Comparison of ENCODE assay signal across 15 cellular contexts in genomic region chr4:109496875-109497274, GRCh38.
DNase-seq lines count a peak whose midpoint lies in the region; ATAC-seq and TF ChIP-seq lines count a peak whose summit lies in the region.
"Had no signal": no experiment of that assay in that cellular context is flagged by ENCODE, and none has a peak within 500 bp of the region (broad histone marks: within the 10 kb centered on the region; RNA-seq: fewer than 3 reads in every experiment).

No MANE protein-coding gene starts in this region.

- no peak overlapping the region for H3K9ac ChIP-seq in trophoblast cell (ENCODE audit: low read length)

- H3K27me3 ChIP-seq in CD4-positive, alpha-beta T cell (ENCODE audit: control insufficient read depth, insufficient read depth, low read length), result no peaks in the 10 kb centered on the region
- H3K27me3 ChIP-seq in trophoblast cell (ENCODE audit: insufficient read depth, low read length) (no peaks in the 10 kb centered on the region), transverse colon (no peaks in the 10 kb centered on the region)
- H3K27me3 ChIP-seq: BE2C had no signal

- no peaks in the 10 kb centered on the region for H3K27me3 Mint-ChIP-seq in CD4-positive, alpha-beta T cell
- no peaks in the 10 kb centered on the region for H3K27me3 Mint-ChIP-seq in T-helper 17 cell
- H3K27me3 Mint-ChIP-seq in stimulated activated memory B cell treated with anti-CD40 and anti-IgM and Interleukin-4, amounts not matched to agents 10 μg/mL and 1 μg/mL and 100 μg/mL, for 72 hours, result no peaks in the 10 kb centered on the region
- H3K27me3 Mint-ChIP-seq: CD8-positive, alpha-beta memory T cell had no signal

- no peaks in the 10 kb centered on the region for H3K79me2 ChIP-seq in trophoblast cell (ENCODE audit: control insufficient read depth, insufficient read depth, low read length, poor library complexity)

- H2BK5ac ChIP-seq in trophoblast cell (ENCODE audit: low read depth, low read length, poor library complexity), result no peak overlapping the region

- no CpG with 5 or more reads among the region's 2 CpGs for WGBS in trophoblast cell (ENCODE audit: extremely low coverage, insufficient coverage, insufficient read length)
- 83 to 92% methylated on average over 2 of the region's 2 CpGs for WGBS in transverse colon (ENCODE audit: low coverage in 1 of 2), 2 donors

- peaks cover 88% of the 10 kb centered on the region for H3K36me3 Mint-ChIP-seq in CD4-positive, alpha-beta T cell (ENCODE audit: low read depth)
- H3K36me3 Mint-ChIP-seq in T-helper 17 cell (ENCODE audit: low read depth), result peaks cover under 1% of the 10 kb centered on the region
- peaks cover 47% of the 10 kb centered on the region for H3K36me3 Mint-ChIP-seq in stimulated activated memory B cell treated with anti-CD40 and anti-IgM and Interleukin-4, amounts not matched to agents 10 μg/mL and 1 μg/mL and 100 μg/mL, for 72 hours

- H3K4me3 Mint-ChIP-seq in CD4-positive, alpha-beta T cell, result no peak overlapping the region
- no peak overlapping the region for H3K4me3 Mint-ChIP-seq in T-helper 17 cell
- no peak overlapping the region for H3K4me3 Mint-ChIP-seq in stimulated activated memory B cell treated with anti-CD40 and anti-IgM and Interleukin-4, amounts not matched to agents 10 μg/mL and 1 μg/mL and 100 μg/mL, for 72 hours
- H3K4me3 Mint-ChIP-seq: CD8-positive, alpha-beta memory T cell had no signal

- peak overlapping the region; percentile 52 for H3K27ac Mint-ChIP-seq in CD4-positive, alpha-beta T cell
- H3K27ac Mint-ChIP-seq in T-helper 17 cell, result peak overlapping the region; percentile 1
- peak overlapping the region; percentile 53 for H3K27ac Mint-ChIP-seq in stimulated activated memory B cell treated with anti-CD40 and anti-IgM and Interleukin-4, amounts not matched to agents 10 μg/mL and 1 μg/mL and 100 μg/mL, for 72 hours

- no peaks in the 10 kb centered on the region for H3K4me1 ChIP-seq in trophoblast cell (ENCODE audit: control insufficient read depth in 1 of 2, insufficient read depth in 2 of 2, low read length in 2 of 2)
- no peaks in the 10 kb centered on the region for H3K4me1 ChIP-seq in transverse colon
- H3K4me1 ChIP-seq: BE2C, Caco-2 had no signal

- in situ Hi-C loops in transverse colon (cut with MboI; ENCODE audit: low pct_ligation_motif_present in 1 of 4, low pct_unique_long_range_greater_than_20kb in 1 of 4, low sequenced_read_pairs in 3 of 4), result no loop called here

- no peak overlapping the region for H4K91ac ChIP-seq in trophoblast cell (ENCODE audit: low read depth, low read length)

- no peak overlapping the region for H4K8ac ChIP-seq in trophoblast cell (ENCODE audit: low read depth, low read length)

- CTCF ChIA-PET in CD4-positive, alpha-beta T cell (lab: Charles Lee), result no interaction called here

- no peak overlapping the region for H2BK12ac ChIP-seq in trophoblast cell (ENCODE audit: low read length)

- TF ChIP-seq EP300 in transverse colon (IDR thresholded peaks at IDR 0.05; ENCODE audit: low read depth), result no peak

- no peak overlapping the region for H4K12ac ChIP-seq in trophoblast cell (ENCODE audit: low read depth, low read length)

- DNase-seq in CD4-positive, alpha-beta T cell, result no peak
- DNase-seq in T-helper 17 cell (no peak), left lobe of liver (ENCODE audit: low spot score) (no peak), trophoblast cell (no peak), erythroblast (lab: John Stamatoyannopoulos, UW) (no peak), transverse colon (no peak)
- DNase-seq: BE2C; Caco-2; CD8-positive, alpha-beta memory T cell; DND-41; GF-D8; IMR-90 had no signal

- H2AK5ac ChIP-seq in trophoblast cell (ENCODE audit: low read length), result no peak overlapping the region

- H3K18ac ChIP-seq in trophoblast cell (ENCODE audit: low read length), result no peak overlapping the region

- H3K14ac ChIP-seq in trophoblast cell (ENCODE audit: low read length), result no peak overlapping the region

- no peak overlapping the region for H3K4ac ChIP-seq in trophoblast cell (ENCODE audit: low read depth, low read length)

- no peak overlapping the region for H2BK120ac ChIP-seq in trophoblast cell (ENCODE audit: insufficient read depth, low read length, poor library complexity)

- H3K23ac ChIP-seq in trophoblast cell (ENCODE audit: low read length), result no peak overlapping the region

- H3K36me3 ChIP-seq in trophoblast cell (ENCODE audit: control insufficient read depth in 1 of 2, insufficient read depth in 2 of 2, low read length in 2 of 2) (peaks cover 22 to 26% of the 10 kb centered on the region in 2 experiments), transverse colon (peaks cover 0 to 53% (median 15%) of the 10 kb centered on the region in 4 donors)

- H2AFZ ChIP-seq in trophoblast cell (ENCODE audit: insufficient read depth, low read length, poor library complexity), result no peak overlapping the region

- no peak for ATAC-seq in CD4-positive, alpha-beta T cell (ENCODE audit: poor library complexity)
- ATAC-seq in T-helper 17 cell (no peak), left lobe of liver (peak; percentile 28)
- ATAC-seq in stimulated activated memory B cell treated with anti-CD40 and anti-IgM and Interleukin-4, amounts not matched to agents 10 μg/mL and 1 μg/mL and 100 μg/mL, for 72 hours, result no peak
- ATAC-seq: HCT116 had no signal

- H3K79me1 ChIP-seq in trophoblast cell (ENCODE audit: low read length), result no peaks in the 10 kb centered on the region

- intact Hi-C loops in CD4-positive, alpha-beta T cell (cut with DNase I, micrococcal nuclease), result no loop called here
- intact Hi-C loops in transverse colon (cut with DNase I; ENCODE audit: low total_unique reads), result no loop called here

- TF ChIP-seq POLR2A in erythroblast (IDR thresholded peaks at IDR 0.05; ENCODE audit: low read length) (no peak), transverse colon (IDR thresholded peaks at IDR 0.05) (no peak)

- POLR2A ChIA-PET in CD4-positive, alpha-beta T cell (lab: Charles Lee), result no interaction called here

- H3K4me3 ChIP-seq in trophoblast cell (ENCODE audit: low read depth, low read length) (no peak overlapping the region), transverse colon (no peak overlapping the region)

- no peaks in the 10 kb centered on the region for H3K9me3 ChIP-seq in CD4-positive, alpha-beta T cell (ENCODE audit: control insufficient read depth, low read length)
- H3K9me3 ChIP-seq in T-helper 17 cell (ENCODE audit: control insufficient read depth, low read length, poor library complexity, severe bottlenecking), result no peaks in the 10 kb centered on the region
- H3K9me3 ChIP-seq in trophoblast cell (ENCODE audit: insufficient read depth, low read depth, low read length), result no peaks in the 10 kb centered on the region
- no peaks in the 10 kb centered on the region for H3K9me3 ChIP-seq in transverse colon
- H3K9me3 ChIP-seq: BE2C, Caco-2 had no signal

- TF ChIP-seq CTCF in CD4-positive, alpha-beta T cell (IDR thresholded peaks at IDR 0.05), result no peak
- no peak for TF ChIP-seq CTCF in transverse colon (IDR thresholded peaks at IDR 0.05)

- peaks cover 4% of the 10 kb centered on the region for H3K4me1 Mint-ChIP-seq in CD4-positive, alpha-beta T cell (ENCODE audit: low read depth)
- H3K4me1 Mint-ChIP-seq in T-helper 17 cell, result peaks cover 4% of the 10 kb centered on the region
- peaks cover 2% of the 10 kb centered on the region for H3K4me1 Mint-ChIP-seq in stimulated activated memory B cell treated with anti-CD40 and anti-IgM and Interleukin-4, amounts not matched to agents 10 μg/mL and 1 μg/mL and 100 μg/mL, for 72 hours

- H3K4me2 ChIP-seq in trophoblast cell (ENCODE audit: low read length), result no peak overlapping the region

- H3K27ac ChIP-seq in CD4-positive, alpha-beta T cell (ENCODE audit: low read depth, low read length), result no peak overlapping the region
- H3K27ac ChIP-seq in trophoblast cell (ENCODE audit: low read depth, low read length), result no peak overlapping the region
- H3K27ac ChIP-seq in transverse colon, result no peak overlapping the region
- H3K27ac ChIP-seq: C4-2B had no signal

- H3K9me3 Mint-ChIP-seq in CD4-positive, alpha-beta T cell, result no peaks in the 10 kb centered on the region
- no peaks in the 10 kb centered on the region for H3K9me3 Mint-ChIP-seq in stimulated activated memory B cell treated with anti-CD40 and anti-IgM and Interleukin-4, amounts not matched to agents 10 μg/mL and 1 μg/mL and 100 μg/mL, for 72 hours
- H3K9me3 Mint-ChIP-seq: CD8-positive, alpha-beta memory T cell had no signal

Comparison
In these comparisons a context has a peak if more than half of its experiments do, and no peak if none do; other contexts are left out.
1. H3K27ac Mint-ChIP-seq: peak in every context shown above with its lines; median percentile 53 in stimulated activated memory B cell treated with anti-CD40 and anti-IgM and Interleukin-4, amounts not matched to agents 10 μg/mL and 1 μg/mL and 100 μg/mL, for 72 hours; 52 in CD4-positive, alpha-beta T cell; 1 in T-helper 17 cell.